In genomic region chr2:231535961-231536360, GRCh38 we compare ENCODE assay signal across 23 cellular contexts. TPM values are rescaled to one million over a fixed set of nuclear protein-coding genes. Genes with fewer than 3 reads are reported as not detected.
"Had no signal": no experiment of that assay in that cellular context is flagged by ENCODE, and none has a peak within 500 bp of the region (broad histone marks: within the 10 kb centered on the region; RNA-seq: fewer than 3 reads in every experiment).

No MANE protein-coding gene starts in this region.

- H3K36me3 Mint-ChIP-seq: activated naive CD8-positive, alpha-beta T cell treated with anti-CD3 and anti-CD28 coated beads for 36 hours; naive thymus-derived CD8-positive, alpha-beta T cell had no signal

- H3K4me3 ChIP-seq: cardiac muscle cell, pancreas, tibial nerve, vagina had no signal

- ATAC-seq: activated CD8-positive, alpha-beta memory T cell treated with anti-CD3 and anti-CD28 coated beads, Interleukin-2, amount 10 ng/mL, durations not matched to agents 7 days and 5 days; effector memory CD8-positive, alpha-beta T cell; left lobe of liver; naive thymus-derived CD8-positive, alpha-beta T cell; pancreas; stimulated activated naive CD8-positive, alpha-beta T cell treated with anti-CD3 and anti-CD28 coated beads, Interleukin-15, Interleukin-2, amounts not matched to agents 100 U/mL and 50 U/mL, for 24 hours had no signal

- H3K4me3 Mint-ChIP-seq: activated CD4-positive, alpha-beta memory T cell treated with anti-CD3 and anti-CD28 coated beads, Interleukin-2, amount 10 ng/mL, durations not matched to agents 7 days and 5 days; activated CD8-positive, alpha-beta memory T cell treated with anti-CD3 and anti-CD28 coated beads, Interleukin-2, amount 10 ng/mL, durations not matched to agents 7 days and 5 days; activated naive CD8-positive, alpha-beta T cell treated with anti-CD3 and anti-CD28 coated beads for 36 hours; effector memory CD8-positive, alpha-beta T cell; naive thymus-derived CD8-positive, alpha-beta T cell; T-helper 2 cell treated with Interferon-gamma antibody and Interleukin-4, amounts not matched to agents 5 μg/mL and 100 μg/mL, for 36 hours had no signal

- H3K9me3 Mint-ChIP-seq: activated CD4-positive, alpha-beta memory T cell treated with anti-CD3 and anti-CD28 coated beads, Interleukin-2, amount 10 ng/mL, durations not matched to agents 7 days and 5 days; activated naive CD8-positive, alpha-beta T cell treated with anti-CD3 and anti-CD28 coated beads for 36 hours; effector memory CD8-positive, alpha-beta T cell; naive thymus-derived CD8-positive, alpha-beta T cell; T-helper 2 cell treated with Interferon-gamma antibody and Interleukin-4, amounts not matched to agents 5 μg/mL and 100 μg/mL, for 36 hours had no signal

- H3K27me3 Mint-ChIP-seq: effector memory CD8-positive, alpha-beta T cell had no signal

- H3K9me3 ChIP-seq: pancreas, tibial nerve, vagina had no signal

- FAIRE-seq: keratinocyte, pancreas, TTC549 had no signal

- H3K27me3 ChIP-seq: cardiac muscle cell, pancreas, vagina had no signal

- H3K27ac Mint-ChIP-seq: activated CD4-positive, alpha-beta memory T cell treated with anti-CD3 and anti-CD28 coated beads, Interleukin-2, amount 10 ng/mL, durations not matched to agents 7 days and 5 days; activated naive CD8-positive, alpha-beta T cell treated with anti-CD3 and anti-CD28 coated beads for 36 hours; effector memory CD8-positive, alpha-beta T cell; T-helper 2 cell treated with Interferon-gamma antibody and Interleukin-4, amounts not matched to agents 5 μg/mL and 100 μg/mL, for 36 hours had no signal

- H3K27ac ChIP-seq: cardiac muscle cell, pancreas, tibial nerve, vagina had no signal

- DNase-seq: activated CD4-positive, alpha-beta memory T cell treated with anti-CD3 and anti-CD28 coated beads, Interleukin-2, amount 10 ng/mL, durations not matched to agents 7 days and 5 days; activated CD4-positive, alpha-beta T cell treated with anti-CD3 and anti-CD28 coated beads for 4 hours; activated CD8-positive, alpha-beta memory T cell treated with anti-CD3 and anti-CD28 coated beads, Interleukin-2, amount 10 ng/mL, durations not matched to agents 7 days and 5 days; activated naive CD8-positive, alpha-beta T cell treated with anti-CD3 and anti-CD28 coated beads for 36 hours; amniotic stem cell; effector memory CD8-positive, alpha-beta T cell; foreskin fibroblast; hypothalamus; naive thymus-derived CD8-positive, alpha-beta T cell; pancreas; stimulated activated CD4-positive, alpha-beta T cell treated with anti-CD3 and anti-CD28 coated beads, Interleukin-12 subunit alpha, Interleukin-12 subunit beta, amount 100 ng/mL, for 4 hours; stimulated activated CD4-positive, alpha-beta T cell treated with anti-CD3 and anti-CD28 coated beads, Interleukin-1b, Interleukin-23, amount 100 ng/mL, for 48 hours; stimulated activated naive CD8-positive, alpha-beta T cell treated with anti-CD3 and anti-CD28 coated beads, Interleukin-15, Interleukin-2, amounts not matched to agents 100 U/mL and 50 U/mL, for 24 hours; substantia nigra had no signal

- H3K4me1 ChIP-seq: pancreas, tibial nerve, vagina had no signal

- H3K36me3 ChIP-seq: cardiac muscle cell, pancreas, tibial nerve, vagina had no signal

RNA-seq across cellular contexts. Expression of gene NMUR1, which starts 5.7 kb away (rescaled TPM):
- total RNA-seq: activated naive CD8-positive, alpha-beta T cell treated with anti-CD3 and anti-CD28 coated beads for 36 hours; dermis microvascular lymphatic vessel endothelial cell; vagina had no signal
- polyA plus RNA-seq: cardiac muscle cell, keratinocyte had no signal

RNA-seq across cellular contexts. Expression of gene TEX44, which starts 56.7 kb away (rescaled TPM):
- total RNA-seq: activated CD4-positive, alpha-beta memory T cell treated with anti-CD3 and anti-CD28 coated beads, Interleukin-2, amount 10 ng/mL, durations not matched to agents 7 days and 5 days; activated CD8-positive, alpha-beta memory T cell treated with anti-CD3 and anti-CD28 coated beads, Interleukin-2, amount 10 ng/mL, durations not matched to agents 7 days and 5 days; activated naive CD8-positive, alpha-beta T cell treated with anti-CD3 and anti-CD28 coated beads for 36 hours; cardiac muscle cell; dermis microvascular lymphatic vessel endothelial cell; left lobe of liver; mucosa of gallbladder; naive thymus-derived CD8-positive, alpha-beta T cell; pancreas; tibial nerve; vagina had no signal
- polyA plus RNA-seq: cardiac muscle cell; keratinocyte; naive thymus-derived CD8-positive, alpha-beta T cell; pancreas had no signal
